In the genomic region with DNA sequence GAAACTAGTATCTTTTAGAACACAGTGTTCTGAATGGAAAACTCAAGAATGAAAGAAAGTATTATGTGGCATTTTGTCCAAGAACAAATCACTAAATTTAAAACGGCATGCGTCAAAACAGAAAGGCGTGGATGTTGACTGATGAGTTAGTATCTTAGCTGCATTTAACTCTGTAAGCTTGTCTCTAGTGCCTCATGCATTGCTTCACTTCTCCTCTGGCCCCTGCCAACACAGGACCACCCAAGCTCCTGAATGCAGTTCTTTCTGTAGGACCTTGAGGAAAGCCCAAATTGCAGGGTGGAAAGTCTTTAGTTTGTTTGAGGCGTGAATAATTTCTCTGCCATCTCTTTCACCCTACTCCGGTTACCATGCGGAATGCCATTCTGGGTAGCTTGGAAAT, we compare ENCODE assay signal across 15 cellular contexts.
DNase-seq lines count a peak whose midpoint lies in the region.
"Had no signal": no experiment of that assay in that cellular context is flagged by ENCODE, and none has a peak within 500 bp of the region (broad histone marks: within the 10 kb centered on the region; RNA-seq: fewer than 3 reads in every experiment).

No MANE protein-coding gene starts in this region.

- DNase-seq in NCI-H82 (lab: John Stamatoyannopoulos, UW) (peak; percentile 2), NCI-H82 treated with DMSO at 0.1 percent for 48 hours (lab: John Stamatoyannopoulos, UW; ENCODE audit: unreplicated experiment) (no peak), foreskin melanocyte (peak; percentile 52), superior temporal gyrus (ENCODE audit: extremely low spot score) (peak; percentile 20), kidney tubule cell (ENCODE audit: low spot score) (no peak), NCI-H2107 treated with DMSO at 0.1 percent for 48 hours (lab: John Stamatoyannopoulos, UW; ENCODE audit: unreplicated experiment) (no peak), HUDEP-2 (lab: John Stamatoyannopoulos, UW; ENCODE audit: unreplicated experiment in 76 of 76) (no peak)
- DNase-seq in stimulated activated CD4-positive, alpha-beta T cell treated with anti-CD3 and anti-CD28 coated beads, Interleukin-4, amount 100 ng/mL, for 24 hours: no peak
- DNase-seq: AML-193; Caco-2; CD8-positive, alpha-beta memory T cell; DND-41; GDM1; HCEC 1CT; HFFc6 had no signal

Comparison
In these comparisons a context has a peak if more than half of its experiments do, and no peak if none do; other contexts are left out.
1. DNase-seq: peak in NCI-H82 (single experiment), foreskin melanocyte (single experiment) and superior temporal gyrus (single experiment); none in NCI-H82 treated with DMSO at 0.1 percent for 48 hours (single experiment), stimulated activated CD4-positive, alpha-beta T cell treated with anti-CD3 and anti-CD28 coated beads, Interleukin-4, amount 100 ng/mL, for 24 hours (single experiment), kidney tubule cell (single experiment), NCI-H2107 treated with DMSO at 0.1 percent for 48 hours (single experiment) and HUDEP-2 (0 of 76).